12 cellular contexts compared by ENCODE assay signal in the genomic region with DNA sequence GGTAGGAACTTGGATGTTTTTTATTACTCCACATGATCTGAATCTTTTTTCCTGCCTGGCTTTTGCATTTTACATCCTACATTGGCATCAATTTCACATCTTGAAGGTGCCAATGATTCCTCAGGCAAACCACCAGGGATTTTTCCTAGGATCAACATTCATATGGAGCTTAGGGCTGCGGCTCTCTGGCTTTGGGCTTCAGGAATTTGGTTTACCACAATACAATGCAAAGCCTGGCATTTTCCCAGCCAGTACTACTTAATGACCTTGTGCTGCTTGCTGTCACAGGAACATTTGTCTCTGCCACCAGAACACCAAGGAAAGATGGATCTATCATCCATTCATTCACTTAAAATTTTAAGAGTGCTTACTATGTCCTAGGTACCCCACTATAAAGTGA.
A peak's percentile ranks its signal among the peaks of the same experiment; 100 is the strongest.
DNase-seq lines count a peak whose midpoint lies in the region; ATAC-seq and TF ChIP-seq lines count a peak whose summit lies in the region.
"Had no signal": no experiment of that assay in that cellular context is flagged by ENCODE, and none has a peak within 500 bp of the region (broad histone marks: within the 10 kb centered on the region; RNA-seq: fewer than 3 reads in every experiment).

No MANE protein-coding gene starts in this region.

- H3K4me3 ChIP-seq in cardiac fibroblast (replicated peaks in 1 of 2; ENCODE audit: low read depth in 2 of 2, low read length in 2 of 2): no peak overlapping the region
- H3K4me3 ChIP-seq: stomach had no signal

- no peak for TF ChIP-seq CTCF in cardiac fibroblast (IDR thresholded peaks at IDR 0.05; ENCODE audit: low read depth, low read length)

- ATAC-seq in GM18519 (IDR thresholded peaks at IDR 0.05; ENCODE audit: low FRiP score, unreplicated experiment): no peak
- no peak for ATAC-seq in HG02642 (IDR thresholded peaks at IDR 0.05; ENCODE audit: poor library complexity, unreplicated experiment)

- DNase-seq in EL (peak; percentile 86), LoVo (ENCODE audit: low spot score) (peak; percentile 33), cardiac fibroblast (ENCODE audit: low read depth in 2 of 2) (peak; percentile 64 to 72), myocyte (ENCODE audit: low read depth) (peak; percentile 81), mucosa of gallbladder (ENCODE audit: low spot score) (no peak), NCI-H510A treated with DMSO at 0.1 percent for 48 hours (lab: John Stamatoyannopoulos, UW) (no peak)
- DNase-seq: activated gamma-delta T cell, Calu3, SHP77, stomach had no signal

Comparison
In these comparisons a context has a peak if more than half of its experiments do, and no peak if none do; other contexts are left out.
1. DNase-seq: peak in EL (single experiment), LoVo (single experiment), cardiac fibroblast (2 of 2) and myocyte (single experiment); none in mucosa of gallbladder (single experiment) and NCI-H510A treated with DMSO at 0.1 percent for 48 hours (single experiment).